ENCODE assay signal across 11 cellular contexts in the genomic region with DNA sequence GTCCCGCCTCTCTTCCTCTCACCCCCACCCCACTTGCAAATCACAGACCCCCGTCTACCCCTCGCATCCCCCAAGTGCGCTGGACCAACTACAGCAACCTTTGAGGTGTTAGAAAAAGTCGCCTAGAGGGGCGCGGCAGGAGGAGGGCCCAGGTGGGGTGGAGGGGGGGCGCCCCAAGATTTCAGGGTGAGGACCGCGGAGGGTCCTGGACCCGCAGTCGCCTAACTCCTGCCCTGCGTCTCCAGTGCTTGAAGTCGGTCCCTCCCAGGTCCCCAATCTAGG. TPM values are rescaled to one million over a fixed set of nuclear protein-coding genes. Genes with fewer than 3 reads are reported as not detected.
DNase-seq lines count a peak whose midpoint lies in the region; ATAC-seq and TF ChIP-seq lines count a peak whose summit lies in the region.
"Had no signal": no experiment of that assay in that cellular context is flagged by ENCODE, and none has a peak within 500 bp of the region (broad histone marks: within the 10 kb centered on the region; RNA-seq: fewer than 3 reads in every experiment).

No MANE protein-coding gene starts in this region.

- no peaks in the 10 kb centered on the region for H3F3A ChIP-seq in GM23248 (ENCODE audit: insufficient read depth)

- H3K36me3 Mint-ChIP-seq in WTC11, result no peaks in the 10 kb centered on the region

- CTCF ChIA-PET in WTC11 (lab: Charles Lee), result interaction anchor here (1.0 to 1.1 kb wide), 3 partner anchors 9 to 162 kb away, joined by 3 read pairs; no protein-coding TSS in a partner anchor

- H3K9me2 ChIP-seq in GM23248 (ENCODE audit: insufficient read depth), result no peaks in the 10 kb centered on the region

- H3K27me3 Mint-ChIP-seq in WTC11 (ENCODE audit: low read depth), result peaks cover 91% of the 10 kb centered on the region

- ATAC-seq in WTC11 (peak; percentile 38), GM19463 (IDR thresholded peaks at IDR 0.05; ENCODE audit: unreplicated experiment) (no peak)
- ATAC-seq: activated T-helper 17 cell treated with anti-CD3 and anti-CD28 coated beads, Interleukin-2, amount 50 U/mL, for 72 hours; effector memory CD8-positive, alpha-beta T cell had no signal

- in situ Hi-C loops in GM23248 (cut with MboI), result no loop called here

- peaks cover 23% of the 10 kb centered on the region for H3K4me1 Mint-ChIP-seq in WTC11
- H3K4me1 Mint-ChIP-seq: activated T-helper 17 cell treated with anti-CD3 and anti-CD28 coated beads, Interleukin-2, amount 50 U/mL, for 72 hours had no signal

- peak overlapping the region; percentile 85 for H3K4me3 Mint-ChIP-seq in WTC11
- H3K4me3 Mint-ChIP-seq: activated T-helper 17 cell treated with anti-CD3 and anti-CD28 coated beads, Interleukin-2, amount 50 U/mL, for 72 hours; effector memory CD8-positive, alpha-beta T cell had no signal

- no peaks in the 10 kb centered on the region for H3K79me2 ChIP-seq in GM23248 (ENCODE audit: insufficient read depth)

- H4K20me1 ChIP-seq in GM23248 (ENCODE audit: insufficient read depth), result no peaks in the 10 kb centered on the region

- peaks cover 10% of the 10 kb centered on the region for H3K9me3 Mint-ChIP-seq in WTC11
- H3K9me3 Mint-ChIP-seq: activated T-helper 17 cell treated with anti-CD3 and anti-CD28 coated beads, Interleukin-2, amount 50 U/mL, for 72 hours had no signal

- TF ChIP-seq CTCF in BE2C (IDR thresholded peaks at IDR 0.05; ENCODE audit: low read depth, low read length) (no peak), WTC11 (IDR thresholded peaks at IDR 0.05) (no peak)

- no peaks in the 10 kb centered on the region for H3K36me3 ChIP-seq in BE2C
- H3K36me3 ChIP-seq in iPS-15b (ENCODE audit: control insufficient read depth, insufficient read depth, low read length), result no peaks in the 10 kb centered on the region
- no peaks in the 10 kb centered on the region for H3K36me3 ChIP-seq in rectal smooth muscle tissue (ENCODE audit: control insufficient read depth, insufficient read depth, low read length)
- H3K36me3 ChIP-seq in GM23248 (ENCODE audit: low read depth), result no peaks in the 10 kb centered on the region

- H3K4me2 ChIP-seq in GM23248 (ENCODE audit: unreplicated experiment), result no peak overlapping the region

- peak overlapping the region; percentile 73 for H3K4me3 ChIP-seq in BE2C (ENCODE audit: low read depth, low read length)
- H3K4me3 ChIP-seq in iPS-15b (ENCODE audit: low read depth, low read length), result peak overlapping the region; percentile 57
- peak overlapping the region; percentile 50 for H3K4me3 ChIP-seq in rectal smooth muscle tissue (ENCODE audit: low read length)
- no peak overlapping the region for H3K4me3 ChIP-seq in GM23248

- POLR2A ChIA-PET in WTC11 (lab: Charles Lee), result interaction anchor here (0.7 kb wide), 1 partner anchor 221 kb away, joined by 3 read pairs; no protein-coding TSS in a partner anchor

- DNase-seq in BE2C (no peak), WTC11 (ENCODE audit: low spot score) (no peak), GM23248 (no peak), NOMO-1 (lab: John Stamatoyannopoulos, UW; ENCODE audit: unreplicated experiment in 2 of 2) (no peak), globus pallidus (ENCODE audit: low spot score) (no peak)
- DNase-seq: effector memory CD8-positive, alpha-beta T cell had no signal

- no peak overlapping the region for H3K27ac Mint-ChIP-seq in WTC11
- H3K27ac Mint-ChIP-seq: activated T-helper 17 cell treated with anti-CD3 and anti-CD28 coated beads, Interleukin-2, amount 50 U/mL, for 72 hours; effector memory CD8-positive, alpha-beta T cell had no signal

- H3K27ac ChIP-seq in rectal smooth muscle tissue (ENCODE audit: low read depth, low read length), result no peak overlapping the region
- no peak overlapping the region for H3K27ac ChIP-seq in GM23248
- H3K27ac ChIP-seq: C4-2B had no signal

- H2AFZ ChIP-seq in GM23248, result no peak overlapping the region

- no peaks in the 10 kb centered on the region for H3K4me1 ChIP-seq in BE2C
- peaks cover 7% of the 10 kb centered on the region for H3K4me1 ChIP-seq in iPS-15b (ENCODE audit: control insufficient read depth, insufficient read depth, low read length)
- no peaks in the 10 kb centered on the region for H3K4me1 ChIP-seq in rectal smooth muscle tissue (ENCODE audit: control insufficient read depth, insufficient read depth, low read length)
- no peaks in the 10 kb centered on the region for H3K4me1 ChIP-seq in GM23248 (ENCODE audit: insufficient read depth)

- H3K27me3 ChIP-seq in BE2C (no peaks in the 10 kb centered on the region), iPS-15b (ENCODE audit: control insufficient read depth, insufficient read depth, low read length) (peaks cover 83% of the 10 kb centered on the region), rectal smooth muscle tissue (ENCODE audit: control insufficient read depth, insufficient read depth, low read length) (peaks cover 4% of the 10 kb centered on the region), GM23248 (replicated peaks; ENCODE audit: insufficient read depth) (peaks cover 76% of the 10 kb centered on the region)

- H3K9ac ChIP-seq in iPS-15b (ENCODE audit: low read depth, low read length), result no peak overlapping the region
- H3K9ac ChIP-seq in rectal smooth muscle tissue (ENCODE audit: low read length), result no peak overlapping the region
- no peak overlapping the region for H3K9ac ChIP-seq in GM23248

- no peaks in the 10 kb centered on the region for H3K9me3 ChIP-seq in BE2C
- H3K9me3 ChIP-seq in iPS-15b (ENCODE audit: control insufficient read depth, insufficient read depth, low read length), result no peaks in the 10 kb centered on the region
- no peaks in the 10 kb centered on the region for H3K9me3 ChIP-seq in GM23248 (ENCODE audit: low read depth)

- WGBS in GM23248 (ENCODE audit: low coverage in 1 of 2, low lambda C conversion rate in 2 of 2, missing lambda C conversion rate in 2 of 2), 2 experiments, result 0 to 1% methylated on average over 10 to 14 of the region's 14 CpGs

TF ChIP-seq in WTC11, 78 proteins besides CTCF, POLR2A, EP300 and RAD21:
- TF ChIP-seq, protein P1, sequence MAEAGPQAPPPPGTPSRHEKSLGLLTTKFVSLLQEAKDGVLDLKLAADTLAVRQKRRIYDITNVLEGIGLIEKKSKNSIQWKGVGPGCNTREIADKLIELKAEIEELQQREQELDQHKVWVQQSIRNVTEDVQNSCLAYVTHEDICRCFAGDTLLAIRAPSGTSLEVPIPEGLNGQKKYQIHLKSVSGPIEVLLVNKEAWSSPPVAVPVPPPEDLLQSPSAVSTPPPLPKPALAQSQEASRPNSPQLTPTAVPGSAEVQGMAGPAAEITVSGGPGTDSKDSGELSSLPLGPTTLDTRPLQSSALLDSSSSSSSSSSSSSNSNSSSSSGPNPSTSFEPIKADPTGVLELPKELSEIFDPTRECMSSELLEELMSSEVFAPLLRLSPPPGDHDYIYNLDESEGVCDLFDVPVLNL (CRISPR knock-in tag; IDR thresholded peaks at IDR 0.05; ENCODE audit: borderline replicate concordance, low read depth), result no peak
- TF ChIP-seq ZNF416 (CRISPR knock-in tag; IDR thresholded peaks at IDR 0.05) (no peak), MYBL2 (CRISPR knock-in tag; IDR thresholded peaks at IDR 0.05) (0 out of 2 replicates have a peak, but pooled peaks have one; percentile 12)
- TF ChIP-seq, protein P2, sequence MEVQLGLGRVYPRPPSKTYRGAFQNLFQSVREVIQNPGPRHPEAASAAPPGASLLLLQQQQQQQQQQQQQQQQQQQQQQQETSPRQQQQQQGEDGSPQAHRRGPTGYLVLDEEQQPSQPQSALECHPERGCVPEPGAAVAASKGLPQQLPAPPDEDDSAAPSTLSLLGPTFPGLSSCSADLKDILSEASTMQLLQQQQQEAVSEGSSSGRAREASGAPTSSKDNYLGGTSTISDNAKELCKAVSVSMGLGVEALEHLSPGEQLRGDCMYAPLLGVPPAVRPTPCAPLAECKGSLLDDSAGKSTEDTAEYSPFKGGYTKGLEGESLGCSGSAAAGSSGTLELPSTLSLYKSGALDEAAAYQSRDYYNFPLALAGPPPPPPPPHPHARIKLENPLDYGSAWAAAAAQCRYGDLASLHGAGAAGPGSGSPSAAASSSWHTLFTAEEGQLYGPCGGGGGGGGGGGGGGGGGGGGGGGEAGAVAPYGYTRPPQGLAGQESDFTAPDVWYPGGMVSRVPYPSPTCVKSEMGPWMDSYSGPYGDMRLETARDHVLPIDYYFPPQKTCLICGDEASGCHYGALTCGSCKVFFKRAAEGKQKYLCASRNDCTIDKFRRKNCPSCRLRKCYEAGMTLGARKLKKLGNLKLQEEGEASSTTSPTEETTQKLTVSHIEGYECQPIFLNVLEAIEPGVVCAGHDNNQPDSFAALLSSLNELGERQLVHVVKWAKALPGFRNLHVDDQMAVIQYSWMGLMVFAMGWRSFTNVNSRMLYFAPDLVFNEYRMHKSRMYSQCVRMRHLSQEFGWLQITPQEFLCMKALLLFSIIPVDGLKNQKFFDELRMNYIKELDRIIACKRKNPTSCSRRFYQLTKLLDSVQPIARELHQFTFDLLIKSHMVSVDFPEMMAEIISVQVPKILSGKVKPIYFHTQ (CRISPR knock-in tag; IDR thresholded peaks at IDR 0.05), result no peak

RNA-seq across cellular contexts. Expression of gene EGFLAM, which starts 0.4 kb away (rescaled TPM):
- 2.7 TPM for polyA plus RNA-seq in BE2C (2012; ENCODE audit: insufficient read depth, insufficient read length, low read depth)
- 1.1 to 1.3 TPM (median 1.1 TPM) in 3 replicates for total RNA-seq in WTC11 (2021)
- not detected in 2 replicates for total RNA-seq in GM23248 (2014; rRNA removed; shearing (Covaris generic))
- polyA plus RNA-seq in GM23248 (2016; fragmentation: Nextera tagmentation; extraction: Ambion mirVana), result not detected in 2 replicates
- total RNA-seq: activated T-helper 17 cell treated with anti-CD3 and anti-CD28 coated beads, Interleukin-2, amount 50 U/mL, for 72 hours had no signal
